In genomic region chr13:41917641-41918040, GRCh38 we compare ENCODE assay signal across 10 cellular contexts. TPM values are rescaled to one million over a fixed set of nuclear protein-coding genes. Genes with fewer than 3 reads are reported as not detected.
DNase-seq lines count a peak whose midpoint lies in the region; FAIRE-seq and TF ChIP-seq lines count a peak whose summit lies in the region.
"Had no signal": no experiment of that assay in that cellular context is flagged by ENCODE, and none has a peak within 500 bp of the region (broad histone marks: within the 10 kb centered on the region; RNA-seq: fewer than 3 reads in every experiment).

No MANE protein-coding gene starts in this region.

- no peaks in the 10 kb centered on the region for H3K36me3 ChIP-seq in HAP-1 (replicated peaks)
- H3K36me3 ChIP-seq: neural progenitor cell had no signal

- TF ChIP-seq CTCF in AG09319 (IDR thresholded peaks at IDR 0.05; ENCODE audit: low read depth, low read length), result no peak

- H3K27me3 Mint-ChIP-seq in activated CD4-positive, alpha-beta memory T cell treated with anti-CD3 and anti-CD28 coated beads for 36 hours, result no peaks in the 10 kb centered on the region
- H3K27me3 Mint-ChIP-seq in immature natural killer cell (ENCODE audit: low read depth in 3 of 3), result no peaks in the 10 kb centered on the region

- H3K9me3 Mint-ChIP-seq in activated CD4-positive, alpha-beta memory T cell treated with anti-CD3 and anti-CD28 coated beads for 36 hours, result peaks cover 13% of the 10 kb centered on the region
- peaks cover 0 to 6% (median 1%) of the 10 kb centered on the region in 6 donors for H3K9me3 Mint-ChIP-seq in immature natural killer cell

- in situ Hi-C loops in HAP-1 (cut with MboI; ENCODE audit: low sequenced_read_pairs), result no loop called here

- intact Hi-C loops in activated CD4-positive, alpha-beta memory T cell treated with anti-CD3 and anti-CD28 coated beads for 36 hours (cut with micrococcal nuclease), result loop anchor here (1.0 to 5.0 kb wide), 7 partner anchors 11 to 577 kb away; partner anchors contain the start of gene DGKH

- H3K9me3 ChIP-seq in HAP-1, result peaks cover under 1% of the 10 kb centered on the region; the same call in 1 of the 2 replicates

- no peaks in the 10 kb centered on the region for H3K27me3 ChIP-seq in HAP-1 (ENCODE audit: low read depth)
- H3K27me3 ChIP-seq: neural progenitor cell had no signal

- FAIRE-seq in GM12891 (lab: Jason Lieb, UNC), result peak; percentile 88

- CTCF ChIA-PET in activated CD4-positive, alpha-beta memory T cell treated with anti-CD3 and anti-CD28 coated beads for 36 hours (lab: Charles Lee), result interaction anchor here (1.7 kb wide), 1 partner anchor 44 kb away, joined by 7 read pairs; the partner anchor contains the start of gene VWA8

- H3K4me3 Mint-ChIP-seq in activated CD4-positive, alpha-beta memory T cell treated with anti-CD3 and anti-CD28 coated beads for 36 hours, result peak overlapping the region; percentile 35
- H3K4me3 Mint-ChIP-seq in immature natural killer cell, result no peak overlapping the region
- H3K4me3 Mint-ChIP-seq: neural progenitor cell had no signal

- POLR2A ChIA-PET in activated CD4-positive, alpha-beta memory T cell treated with anti-CD3 and anti-CD28 coated beads for 36 hours (lab: Charles Lee), result interaction anchor here (1.0 to 1.5 kb wide), 3 partner anchors 43 to 124 kb away, joined by 3 to 5 read pairs (median 3); partner anchors contain the start of gene VWA8

- H3K36me3 Mint-ChIP-seq in activated CD4-positive, alpha-beta memory T cell treated with anti-CD3 and anti-CD28 coated beads for 36 hours, result peaks cover 12% of the 10 kb centered on the region
- peaks cover 0 to 10% (median 0%) of the 10 kb centered on the region in 3 donors for H3K36me3 Mint-ChIP-seq in immature natural killer cell

- peak; percentile 10 for DNase-seq in AG09319 (ENCODE audit: extremely low read depth, low read depth)
- DNase-seq in GM12891 (ENCODE audit: insufficient read length, low spot score), result no peak
- DNase-seq in activated CD4-positive, alpha-beta memory T cell treated with anti-CD3 and anti-CD28 coated beads for 36 hours, result no peak
- DNase-seq in fibroblast of the conjunctiva (ENCODE audit: low read depth), result peak; percentile 82
- DNase-seq in HAP-1 (ENCODE audit: low spot score in 2 of 2), result no peak
- no peak for DNase-seq in immature natural killer cell
- no peak for DNase-seq in cerebellum (ENCODE audit: low spot score)
- DNase-seq in activated CD8-positive, alpha-beta memory T cell treated with anti-CD3 and anti-CD28 coated beads, Interleukin-2, amount 50 U/mL, for 48 hours, result no peak
- DNase-seq: hypothalamus had no signal

- no peak for TF ChIP-seq POLR2A in GM12891 (IDR thresholded peaks at IDR 0.05; ENCODE audit: low read depth, low read length)

- no peak overlapping the region for H3K4me3 ChIP-seq in HAP-1
- H3K4me3 ChIP-seq: neural progenitor cell had no signal

- H3K4me1 Mint-ChIP-seq in activated CD4-positive, alpha-beta memory T cell treated with anti-CD3 and anti-CD28 coated beads for 36 hours (ENCODE audit: low read depth), result peaks cover 29% of the 10 kb centered on the region
- H3K4me1 Mint-ChIP-seq in immature natural killer cell, result peaks cover 33 to 45% of the 10 kb centered on the region in 2 donors
- H3K4me1 Mint-ChIP-seq: neural progenitor cell had no signal

- peak overlapping the region; percentile 90 for H3K27ac Mint-ChIP-seq in activated CD4-positive, alpha-beta memory T cell treated with anti-CD3 and anti-CD28 coated beads for 36 hours
- peak overlapping the region in 1 of 6 donors; percentile 1 for H3K27ac Mint-ChIP-seq in immature natural killer cell
- H3K27ac Mint-ChIP-seq: neural progenitor cell had no signal

- peaks cover 25% of the 10 kb centered on the region for H3K4me1 ChIP-seq in HAP-1
- H3K4me1 ChIP-seq: neural progenitor cell had no signal

TF ChIP-seq in GM12891, 5 proteins besides CTCF, POLR2A, EP300 and RAD21:
- TF ChIP-seq POU2F2 (IDR thresholded peaks at IDR 0.05; ENCODE audit: low read depth, low read length), result no peak
- TF ChIP-seq TAF1 (IDR thresholded peaks at IDR 0.05; ENCODE audit: low read depth, low read length), result no peak
- TF ChIP-seq PAX5 (IDR thresholded peaks at IDR 0.05; ENCODE audit: insufficient read depth, low read length, severe bottlenecking), result no peak
- no peak for TF ChIP-seq SPI1 (IDR thresholded peaks at IDR 0.05; ENCODE audit: low read depth, low read length)
- TF ChIP-seq POLR2AphosphoS5 (IDR thresholded peaks at IDR 0.05; ENCODE audit: low read depth, low read length), result no peak
TF ChIP-seq in GM12891: peak in this region for 0.

RNA-seq across cellular contexts. Expression of gene VWA8, which starts 43.3 kb away (rescaled TPM):
- 6.5 TPM for polyA plus RNA-seq in GM12891 (2012; ENCODE audit: low read depth, missing spikeins)
- 10 to 100 TPM; 16.8 to 17.1 TPM for total RNA-seq in activated CD4-positive, alpha-beta memory T cell treated with anti-CD3 and anti-CD28 coated beads for 36 hours
- 1 to 10 TPM; 3.0 to 4.9 (median 3.2) TPM for polyA plus RNA-seq in immature natural killer cell
- 38.5 TPM for total RNA-seq in cerebellum

Comparison
In these comparisons a context has a peak if more than half of its experiments do, and no peak if none do; other contexts are left out.
1. DNase-seq: peak in AG09319 (single experiment) and fibroblast of the conjunctiva (single experiment); none in GM12891 (single experiment), activated CD4-positive, alpha-beta memory T cell treated with anti-CD3 and anti-CD28 coated beads for 36 hours (single experiment), HAP-1 (0 of 2), immature natural killer cell (0 of 3), cerebellum (single experiment) and activated CD8-positive, alpha-beta memory T cell treated with anti-CD3 and anti-CD28 coated beads, Interleukin-2, amount 50 U/mL, for 48 hours (single experiment).